ENCODE assay signal across 14 cellular contexts in genomic region chr19:35048911-35049411, GRCh38. TPM values are rescaled to one million over a fixed set of nuclear protein-coding genes. Genes with fewer than 3 reads are reported as not detected.
DNase-seq lines count a peak whose midpoint lies in the region; ATAC-seq and TF ChIP-seq lines count a peak whose summit lies in the region.
"Had no signal": no experiment of that assay in that cellular context is flagged by ENCODE, and none has a peak within 500 bp of the region (broad histone marks: within the 10 kb centered on the region; RNA-seq: fewer than 3 reads in every experiment).

No MANE protein-coding gene starts in this region.

- CTCF ChIA-PET in GM10248 (lab: Yijun Ruan, JAX), result interaction anchor here (0.7 to 3.7 kb wide), 6 partner anchors 10 to 122 kb away, joined by 3 to 13 read pairs (median 4); partner anchors contain the start of gene ZNF30

- in situ Hi-C loops in G401 (cut with HindIII; ENCODE audit: low sequenced_read_pairs), result no loop called here

- intact Hi-C loops in left cardiac atrium (cut with DNase I), result no loop called here
- intact Hi-C loops in posterior vena cava (cut with DNase I), result no loop called here

- ATAC-seq in left cardiac atrium, result peak; percentile 84
- ATAC-seq in GM18867 (IDR thresholded peaks at IDR 0.05; ENCODE audit: unreplicated experiment), result no peak
- ATAC-seq in HG03520 (IDR thresholded peaks at IDR 0.05; ENCODE audit: unreplicated experiment), result no peak
- ATAC-seq: Panc1 had no signal

- POLR2A ChIA-PET in GM10248 (lab: Yijun Ruan, JAX), result no interaction called here

- peak; percentile 81 for DNase-seq in G401 (ENCODE audit: low spot score)
- DNase-seq in NCI-H774 (lab: John Stamatoyannopoulos, UW), result peak; percentile 54
- DNase-seq in left cardiac atrium, result peak; percentile 64
- DNase-seq in posterior vena cava (ENCODE audit: low spot score), result peak; percentile 77
- no peak for DNase-seq in GDM1 (lab: John Stamatoyannopoulos, UW)
- DNase-seq in GM10248 (ENCODE audit: extremely low spot score), result no peak
- DNase-seq: activated naive CD8-positive, alpha-beta T cell treated with anti-CD3 and anti-CD28 coated beads for 36 hours; CD4-positive, alpha-beta memory T cell; NCI-H1930; stimulated activated CD4-positive, alpha-beta T cell treated with anti-CD3 and anti-CD28 coated beads, Interleukin-15, amount 100 ng/mL, for 24 hours; stimulated activated CD8-positive, alpha-beta memory T cell treated with anti-CD3 and anti-CD28 coated beads, Interleukin-4, amount 100 ng/mL, for 48 hours had no signal

- TF ChIP-seq CTCF in GM10248 (IDR thresholded peaks at IDR 0.05; ENCODE audit: control extremely low read depth, extremely low read depth, low read depth, missing control alignments), result no peak

RNA-seq across cellular contexts. Expression of gene HPN, which starts 7.4 kb away (rescaled TPM):
- not detected in 2 replicates for total RNA-seq in G401 (2014; rRNA removed; shearing (Covaris generic))
- 1 to 10 TPM; 5.6 to 7.2 TPM for total RNA-seq in left cardiac atrium
- total RNA-seq in posterior vena cava, result 1 to 10 TPM in 1 of 2 donors, under 1 TPM in 1; 1.00 to 1.7 TPM

RNA-seq across cellular contexts. Expression of gene SCN1B, which starts 18.7 kb away (rescaled TPM):
- total RNA-seq in G401 (2014; rRNA removed; shearing (Covaris generic)), result 0.17 TPM in 1 of 2 replicates, not detected in the other
- 100 to 1,000 TPM in 1 of 2 donors, 10 to 100 TPM in 1; 73.6 to 163 TPM for total RNA-seq in left cardiac atrium
- total RNA-seq in posterior vena cava, result 10 to 100 TPM; 30.8 to 42.4 TPM

RNA-seq across cellular contexts. Expression of gene GRAMD1A, which starts 48.8 kb away (rescaled TPM):
- total RNA-seq in G401 (2014; rRNA removed; shearing (Covaris generic)), result 29.9 and 42.9 TPM in 2 replicates
- 10 to 100 TPM; 29.2 to 45.5 TPM for total RNA-seq in left cardiac atrium
- 10 to 100 TPM; 83.0 to 87.0 TPM for total RNA-seq in posterior vena cava

Comparison
In these comparisons a context has a peak if more than half of its experiments do, and no peak if none do; other contexts are left out.
1. DNase-seq: peak in G401 (single experiment), NCI-H774 (single experiment), left cardiac atrium (single experiment) and posterior vena cava (single experiment); none in GDM1 (single experiment) and GM10248 (single experiment).
2. ATAC-seq: peak in left cardiac atrium (2 of 2); none in GM18867 (single experiment) and HG03520 (single experiment).
3. RNA of gene SCN1B, which starts 18.7 kb away (total RNA-seq): 73.6 to 163 TPM in left cardiac atrium and 30.8 to 42.4 TPM in posterior vena cava; 0.17 TPM in G401; every median in the first group is over 10 times any median in the second.